Comparison of ENCODE assay signal across 1 cellular context in genomic region chr14:64591809-64592208, GRCh38.
TF ChIP-seq lines count a peak whose summit lies in the region.

No MANE protein-coding gene starts in this region.

TF ChIP-seq in GM23338, 12 proteins besides CTCF, POLR2A, EP300 and RAD21:
- no peak for TF ChIP-seq ZNF462 (CRISPR knock-in tag; IDR thresholded peaks at IDR 0.05)
- TF ChIP-seq ZNF331 (CRISPR knock-in tag; IDR thresholded peaks at IDR 0.05; ENCODE audit: low read depth) = no peak
TF ChIP-seq in GM23338: peak in this region for 0.
